In the genomic region with DNA sequence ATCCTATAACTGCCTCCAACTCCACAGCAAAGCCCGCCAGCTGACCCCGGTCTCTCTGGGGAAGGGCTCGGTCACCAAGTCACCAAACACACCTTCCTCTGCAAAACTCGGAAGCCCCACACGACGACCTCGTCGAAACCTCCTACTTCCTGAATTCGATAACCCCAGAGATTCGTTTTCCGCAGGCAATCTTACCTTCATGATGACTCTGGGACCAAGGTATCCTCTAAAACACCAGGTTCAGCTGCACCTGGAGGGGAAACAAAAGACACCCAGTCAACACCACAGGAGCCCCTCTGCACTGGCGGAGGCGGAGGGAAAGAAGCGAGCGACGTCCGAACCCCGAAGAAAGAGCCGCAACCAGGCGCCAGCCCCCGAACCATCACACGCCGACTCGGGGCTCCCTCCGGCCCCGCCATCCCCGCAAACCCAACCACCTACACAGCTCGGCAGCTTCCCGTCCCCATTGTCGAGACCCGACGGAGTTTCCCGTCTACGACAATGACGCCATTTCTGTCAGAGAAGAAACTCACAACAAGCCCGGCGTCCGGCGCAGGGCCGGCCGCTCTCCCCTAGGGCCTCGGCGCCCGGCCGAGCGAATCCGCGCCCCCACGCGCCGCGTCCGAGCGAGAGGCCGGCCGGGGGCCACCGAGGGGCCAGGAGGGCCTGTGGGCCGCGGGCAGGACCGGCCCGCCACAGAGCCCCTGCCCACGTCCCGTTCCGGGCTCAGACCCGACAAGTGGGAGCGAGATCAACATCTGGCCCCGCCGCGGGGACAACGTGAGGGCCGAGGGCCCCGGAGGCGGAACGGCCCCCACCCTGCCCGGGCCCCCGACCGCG, we compare ENCODE assay signal across 8 cellular contexts. TPM values are rescaled to one million over a fixed set of nuclear protein-coding genes. Genes with fewer than 3 reads are reported as not detected.
DNase-seq lines count a peak whose midpoint lies in the region; TF ChIP-seq lines count a peak whose summit lies in the region.

No MANE protein-coding gene starts in this region.

- H3K27me3 ChIP-seq in MG63 (no peaks in the 10 kb centered on the region), kidney epithelial cell (ENCODE audit: control insufficient read depth, insufficient read depth, low read length) (no peaks in the 10 kb centered on the region)

- H3K4me3 ChIP-seq in MG63 (peak overlapping the region; percentile 96), WI38 (ENCODE audit: low read depth, low read length) (peak overlapping the region; percentile 79), cardiac fibroblast (replicated peaks in 1 of 2; ENCODE audit: low read depth in 2 of 2, low read length in 2 of 2) (peak overlapping the region; percentile 85 to 95), kidney epithelial cell (ENCODE audit: low read depth, low read length) (peak overlapping the region; percentile 82)

- no peaks in the 10 kb centered on the region for H3K9me3 ChIP-seq in MG63

- DNase-seq in NCI-H2196 treated with DMSO at 0.1 percent for 48 hours (lab: John Stamatoyannopoulos, UW; ENCODE audit: unreplicated experiment) (peak; percentile 22), NCI-H2196 (lab: John Stamatoyannopoulos, UW; ENCODE audit: unreplicated experiment) (no peak), MG63 (peak; percentile 37), cardiac fibroblast (ENCODE audit: low read depth in 2 of 2) (peak; percentile 15 to 36), kidney epithelial cell (ENCODE audit: low read depth) (no peak), DMS153 (lab: John Stamatoyannopoulos, UW) (no peak)
- peak; percentile 9 to 35 for DNase-seq in stimulated activated CD4-positive, alpha-beta T cell treated with anti-CD3 and anti-CD28 coated beads, Interleukin-1b, Interleukin-23, amount 100 ng/mL, for 1 hour (ENCODE audit: low read depth in 2 of 2)

- no peak for TF ChIP-seq CTCF in WI38 (IDR thresholded peaks at IDR 0.05; ENCODE audit: low read depth, low read length)
- no peak for TF ChIP-seq CTCF in cardiac fibroblast (IDR thresholded peaks at IDR 0.05; ENCODE audit: low read depth, low read length)
- TF ChIP-seq CTCF in kidney epithelial cell (IDR thresholded peaks at IDR 0.05; ENCODE audit: insufficient read depth, low read length, poor library complexity, severe bottlenecking): no peak

- H3K36me3 ChIP-seq in MG63 (peaks cover 32% of the 10 kb centered on the region), kidney epithelial cell (ENCODE audit: control insufficient read depth, insufficient read depth, low read length) (no peaks in the 10 kb centered on the region)

RNA-seq across cellular contexts. Expression of gene ARID4B, which starts 1.0 kb away (rescaled TPM):
- 9.5 and 19.4 TPM in 2 replicates for total RNA-seq in MG63 (2014; rRNA removed; shearing (Covaris generic); ENCODE audit: low replicate concordance)
- total RNA-seq in kidney epithelial cell: 20.0 and 20.3 TPM in 2 replicates

RNA-seq across cellular contexts. Expression of gene GGPS1, which starts 1.4 kb away (rescaled TPM):
- 18.7 and 23.1 TPM in 2 replicates for total RNA-seq in MG63 (2014; rRNA removed; shearing (Covaris generic); ENCODE audit: low replicate concordance)
- total RNA-seq in kidney epithelial cell: 30.5 and 34.9 TPM in 2 replicates

RNA-seq across cellular contexts. Expression of gene TBCE, which starts 40.3 kb away (rescaled TPM):
- total RNA-seq in MG63 (2014; rRNA removed; shearing (Covaris generic); ENCODE audit: low replicate concordance): 60.4 and 63.4 TPM in 2 replicates
- total RNA-seq in kidney epithelial cell: 21.8 and 24.7 TPM in 2 replicates

Comparison
In these comparisons a context has a peak if more than half of its experiments do, and no peak if none do; other contexts are left out.
1. DNase-seq: peak in NCI-H2196 treated with DMSO at 0.1 percent for 48 hours (single experiment), MG63 (single experiment), cardiac fibroblast (2 of 2) and stimulated activated CD4-positive, alpha-beta T cell treated with anti-CD3 and anti-CD28 coated beads, Interleukin-1b, Interleukin-23, amount 100 ng/mL, for 1 hour (2 of 2); none in NCI-H2196 (single experiment), kidney epithelial cell (single experiment) and DMS153 (single experiment).
2. Peak in every context shown above with its lines, with median percentiles within 50 percentile points of each other: H3K4me3 ChIP-seq.